In the genomic region with DNA sequence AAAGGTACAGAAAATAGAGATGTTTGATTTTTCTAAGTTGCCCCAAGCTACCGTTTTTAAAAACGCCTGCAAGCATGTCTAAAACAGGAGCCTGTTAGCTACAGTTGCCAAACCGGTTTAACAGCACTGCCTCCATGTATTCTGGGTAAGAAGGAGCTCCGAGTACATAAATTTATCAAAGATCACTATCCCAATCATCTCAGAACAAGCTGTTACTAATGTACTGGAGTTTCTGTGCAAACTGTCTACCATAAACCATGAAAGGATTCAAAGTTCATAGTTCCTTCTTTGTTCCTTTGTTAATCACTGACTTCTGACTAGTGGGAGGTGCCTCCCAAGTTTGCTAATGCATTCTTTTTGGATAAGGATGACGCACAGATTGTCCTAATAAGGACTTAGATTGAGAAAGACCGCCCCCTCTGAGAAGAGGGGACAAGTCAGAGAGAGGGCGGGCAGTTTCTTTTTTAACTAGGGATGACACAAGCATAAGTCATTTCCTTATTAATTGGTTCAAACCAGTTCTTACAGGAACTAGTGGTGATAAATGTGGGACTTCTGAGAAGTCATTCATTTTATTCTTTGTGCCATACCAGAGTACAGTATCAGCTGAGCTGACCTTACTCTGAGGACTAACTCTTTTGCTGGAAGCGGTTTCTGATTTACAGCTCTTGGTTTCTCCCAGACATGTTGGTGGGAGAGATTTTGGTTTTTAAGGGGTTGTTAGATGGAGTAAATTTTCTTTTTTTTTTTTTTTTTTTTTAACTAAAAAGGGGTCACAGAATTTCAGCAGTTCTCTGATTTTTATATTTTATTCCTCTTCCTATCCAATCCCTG, we compare ENCODE assay signal across 8 cellular contexts. TPM values are rescaled to one million over a fixed set of nuclear protein-coding genes. Genes with fewer than 3 reads are reported as not detected.
A peak's percentile ranks its signal among the peaks of the same experiment; 100 is the strongest.
DNase-seq lines count a peak whose midpoint lies in the region; ATAC-seq and TF ChIP-seq lines count a peak whose summit lies in the region.

No MANE protein-coding gene starts in this region.

- peak; percentile 71 for TF ChIP-seq EP300 in gastroesophageal sphincter (IDR thresholded peaks at IDR 0.05)

- H3K9me3 ChIP-seq in DOHH2 (ENCODE audit: control insufficient read depth, insufficient read depth, low read length) = no peaks in the 10 kb centered on the region
- H3K9me3 ChIP-seq in PC-3 (ENCODE audit: low read length) = no peaks in the 10 kb centered on the region
- H3K9me3 ChIP-seq in gastroesophageal sphincter = no peaks in the 10 kb centered on the region

- peaks cover 55% of the 10 kb centered on the region for H3K36me3 Mint-ChIP-seq in activated naive CD4-positive, alpha-beta T cell treated with anti-CD3 and anti-CD28 coated beads, Interleukin-2, amount 10 ng/mL, durations not matched to agents 7 days and 5 days

- peaks cover 37% of the 10 kb centered on the region for H3K36me3 ChIP-seq in DOHH2 (ENCODE audit: control insufficient read depth, low read length)
- H3K36me3 ChIP-seq in PC-3 (ENCODE audit: low read depth, low read length) = peaks cover 34% of the 10 kb centered on the region
- peaks cover 0 to 14% of the 10 kb centered on the region in 2 donors for H3K36me3 ChIP-seq in gastroesophageal sphincter

- 0 to 2% methylated on average over 5 to 7 of the region's 8 CpGs for WGBS in gastroesophageal sphincter (ENCODE audit: low coverage in 1 of 2), 2 donors

- peak overlapping the region; percentile 81 for H3K27ac ChIP-seq in DOHH2 (ENCODE audit: low read depth, low read length)
- peak overlapping the region; percentile 95 for H3K27ac ChIP-seq in PC-3 (ENCODE audit: low read length)
- peak overlapping the region; percentile 90 to 100 (median 94) for H3K27ac ChIP-seq in gastroesophageal sphincter

- peak overlapping the region; percentile 73 for H3K4me2 ChIP-seq in DOHH2 (ENCODE audit: low read length)
- H3K4me2 ChIP-seq in PC-3 (ENCODE audit: low read length) = peak overlapping the region; percentile 94

- no peaks in the 10 kb centered on the region for H4K20me1 ChIP-seq in DOHH2 (ENCODE audit: control insufficient read depth, insufficient read depth, low read depth, low read length)
- H4K20me1 ChIP-seq in PC-3 (ENCODE audit: low read length) = peaks cover 34% of the 10 kb centered on the region

- intact Hi-C loops in PC-3 (cut with micrococcal nuclease) = loop anchor here (1.0 kb wide), 3 partner anchors 8 to 84 kb away; no protein-coding TSS in a partner anchor

- DNase-seq in HK-2 (ENCODE audit: unreplicated experiment) = peak; percentile 69
- peak; percentile 100 for DNase-seq in PC-3
- DNase-seq in activated naive CD4-positive, alpha-beta T cell treated with anti-CD3 and anti-CD28 coated beads, Interleukin-2, amount 10 ng/mL, durations not matched to agents 7 days and 5 days = peak; percentile 79
- DNase-seq in non-pigmented ciliary epithelial cell (ENCODE audit: low read depth) = peak; percentile 99
- no peak for DNase-seq in NCI-H128 (lab: John Stamatoyannopoulos, UW; ENCODE audit: unreplicated experiment)

- peaks cover 43% of the 10 kb centered on the region for H3K4me1 Mint-ChIP-seq in activated naive CD4-positive, alpha-beta T cell treated with anti-CD3 and anti-CD28 coated beads, Interleukin-2, amount 10 ng/mL, durations not matched to agents 7 days and 5 days

- POLR2A ChIA-PET in PC-3 (lab: Charles Lee; ENCODE audit: unreplicated experiment) = interaction anchor here (0.5 to 2.0 kb wide), 19 partner anchors 8 to 386 kb away, joined by 3 to 113 read pairs (median 10); partner anchors contain the start of gene RNFT1

- CTCF ChIA-PET in PC-3 (lab: Charles Lee) = interaction anchor here (0.9 to 1.6 kb wide), 3 partner anchors 16 to 83 kb away, joined by 6 to 16 read pairs (median 16); no protein-coding TSS in a partner anchor
- CTCF ChIA-PET in activated naive CD4-positive, alpha-beta T cell treated with anti-CD3 and anti-CD28 coated beads, Interleukin-2, amount 10 ng/mL, durations not matched to agents 7 days and 5 days (lab: Charles Lee) = interaction anchor here (0.8 to 4.2 kb wide), 5 partner anchors 8 to 84 kb away, joined by 3 to 21 read pairs (median 4); no protein-coding TSS in a partner anchor

- H3F3A ChIP-seq in DOHH2 (ENCODE audit: control insufficient read depth, insufficient read depth) (peaks cover 20% of the 10 kb centered on the region), PC-3 (ENCODE audit: low read length, unreplicated experiment) (peaks cover 42% of the 10 kb centered on the region)

- BruUV-seq in PC-3 (replicated peaks; lab: Mats Ljungman, UMichigan) = no TSS peak

- H3K27ac Mint-ChIP-seq in activated naive CD4-positive, alpha-beta T cell treated with anti-CD3 and anti-CD28 coated beads, Interleukin-2, amount 10 ng/mL, durations not matched to agents 7 days and 5 days = peak overlapping the region; percentile 99

- peak; percentile 57 to 75 for TF ChIP-seq POLR2A in gastroesophageal sphincter (IDR thresholded peaks at IDR 0.05)

- H3K9ac ChIP-seq in PC-3 (ENCODE audit: low read length) = peak overlapping the region; percentile 98

- H3K4me3 ChIP-seq in DOHH2 (ENCODE audit: low read length) = peak overlapping the region; percentile 90
- H3K4me3 ChIP-seq in PC-3 (ENCODE audit: low read length) = peak overlapping the region; percentile 88
- H3K4me3 ChIP-seq in gastroesophageal sphincter = peak overlapping the region; percentile 60 to 96

- no peak overlapping the region for H2AFZ ChIP-seq in PC-3 (ENCODE audit: low read length)

- H3K27me3 Mint-ChIP-seq in activated naive CD4-positive, alpha-beta T cell treated with anti-CD3 and anti-CD28 coated beads, Interleukin-2, amount 10 ng/mL, durations not matched to agents 7 days and 5 days = no peaks in the 10 kb centered on the region

- H3K27me3 ChIP-seq in DOHH2 (ENCODE audit: control insufficient read depth, low read length) = no peaks in the 10 kb centered on the region
- H3K27me3 ChIP-seq in PC-3 (ENCODE audit: low read length) = no peaks in the 10 kb centered on the region
- no peaks in the 10 kb centered on the region for H3K27me3 ChIP-seq in gastroesophageal sphincter

- peak overlapping the region; percentile 97 for H3K4me3 Mint-ChIP-seq in activated naive CD4-positive, alpha-beta T cell treated with anti-CD3 and anti-CD28 coated beads, Interleukin-2, amount 10 ng/mL, durations not matched to agents 7 days and 5 days

- ATAC-seq in GM21367 (IDR thresholded peaks at IDR 0.05; ENCODE audit: unreplicated experiment) (peak; percentile 74), PC-3 (peak; percentile 75), gastroesophageal sphincter (peak; percentile 97)

- peaks cover 61% of the 10 kb centered on the region for H3K4me1 ChIP-seq in DOHH2 (ENCODE audit: control insufficient read depth, low read length)
- H3K4me1 ChIP-seq in PC-3 (ENCODE audit: insufficient read depth, low read length) = peaks cover 21% of the 10 kb centered on the region
- peaks cover 0 to 52% (median 6%) of the 10 kb centered on the region in 3 donors for H3K4me1 ChIP-seq in gastroesophageal sphincter

- H3K79me2 ChIP-seq in DOHH2 (ENCODE audit: control insufficient read depth, low read length) (peaks cover 50% of the 10 kb centered on the region), PC-3 (ENCODE audit: low read length) (peaks cover 48% of the 10 kb centered on the region)

- H3K9me3 Mint-ChIP-seq in activated naive CD4-positive, alpha-beta T cell treated with anti-CD3 and anti-CD28 coated beads, Interleukin-2, amount 10 ng/mL, durations not matched to agents 7 days and 5 days = no peaks in the 10 kb centered on the region

- H3K9me2 ChIP-seq in DOHH2 (replicated peaks; ENCODE audit: control insufficient read depth, low read length) = no peaks in the 10 kb centered on the region
- H3K9me2 ChIP-seq in PC-3 (replicated peaks; ENCODE audit: low read length) = no peaks in the 10 kb centered on the region

- TF ChIP-seq CTCF in DOHH2 (IDR thresholded peaks at IDR 0.05; ENCODE audit: low read depth, low read length, poor library complexity, severe bottlenecking) (no peak), PC-3 (conservative IDR thresholded peaks at IDR 0.05; ENCODE audit: low read depth, low read length) (no peak), gastroesophageal sphincter (IDR thresholded peaks at IDR 0.05) (peak in 1 of 4 experiments; percentile 8)

RNA-seq across cellular contexts. Expression of gene TUBD1, which starts 55.2 kb away (rescaled TPM):
- total RNA-seq in PC-3 (2014; rRNA removed) = 8.2 and 11.0 TPM in 2 replicates
- total RNA-seq in gastroesophageal sphincter = 10 to 100 TPM in 2 of 4 donors, 1 to 10 TPM in 2; 3.6 to 17.1 (median 10.0) TPM

RNA-seq across cellular contexts. Expression of gene RPS6KB1, which starts 55.3 kb away (rescaled TPM):
- 43.4 and 51.5 TPM in 2 replicates for total RNA-seq in PC-3 (2014; rRNA removed)
- 10 to 100 TPM; 19.2 to 36.3 (median 27.6) TPM for total RNA-seq in gastroesophageal sphincter
